In the genomic region with DNA sequence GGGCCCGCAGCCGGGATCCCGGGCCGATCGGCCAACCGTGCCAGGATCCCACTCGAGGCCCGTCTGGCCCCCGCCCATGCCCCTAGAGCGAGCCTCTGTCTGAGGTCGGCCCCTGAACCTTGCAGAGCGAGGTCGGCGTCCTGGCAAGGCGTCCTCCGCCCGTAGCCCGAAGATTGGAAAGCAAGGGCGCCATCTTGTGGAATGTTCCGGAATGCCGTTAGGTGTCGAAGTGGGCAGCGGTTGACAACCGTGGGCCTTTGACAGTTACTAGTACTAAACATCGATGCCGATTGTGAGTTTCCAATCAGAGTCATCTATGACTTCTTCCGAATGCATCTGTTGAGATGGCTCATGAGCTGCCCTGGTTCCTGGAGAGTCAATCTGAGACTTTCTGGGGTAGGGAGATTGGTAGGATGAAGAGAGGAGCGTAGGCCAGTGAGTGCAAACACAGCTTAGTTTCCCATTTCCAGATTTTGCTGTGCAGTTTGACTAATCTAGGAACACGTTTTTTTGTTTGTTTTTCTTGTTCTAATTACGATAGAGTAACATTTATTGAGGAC, we compare ENCODE assay signal across 8 cellular contexts. TPM values are rescaled to one million over a fixed set of nuclear protein-coding genes. Genes with fewer than 3 reads are reported as not detected.
DNase-seq lines count a peak whose midpoint lies in the region; ATAC-seq, FAIRE-seq and TF ChIP-seq lines count a peak whose summit lies in the region.

No MANE protein-coding gene starts in this region.

- H3K9me3 ChIP-seq in BLaER1 = no peaks in the 10 kb centered on the region
- no peaks in the 10 kb centered on the region for H3K9me3 ChIP-seq in duodenal mucosa (ENCODE audit: control insufficient read depth in 1 of 2, low read length in 2 of 2)
- no peaks in the 10 kb centered on the region for H3K9me3 ChIP-seq in right lobe of liver

- CTCF ChIA-PET in activated CD4-positive, alpha-beta memory T cell treated with anti-CD3 and anti-CD28 coated beads for 36 hours (lab: Charles Lee) = interaction anchor here (0.6 to 7.0 kb wide), 31 partner anchors 11 to 1562 kb away, joined by 3 to 128 read pairs (median 3); no protein-coding TSS in a partner anchor

- peaks cover 17% of the 10 kb centered on the region for H3K27me3 ChIP-seq in BLaER1
- no peaks in the 10 kb centered on the region for H3K27me3 ChIP-seq in duodenal mucosa (ENCODE audit: control insufficient read depth in 1 of 2, insufficient read depth in 2 of 2, low read length in 2 of 2)
- H3K27me3 ChIP-seq in right lobe of liver = no peaks in the 10 kb centered on the region

- intact Hi-C loops in activated CD4-positive, alpha-beta memory T cell treated with anti-CD3 and anti-CD28 coated beads for 36 hours (cut with micrococcal nuclease) = loop anchor here (1.0 to 5.0 kb wide), 8 partner anchors 574 to 1554 kb away; partner anchors contain the start of gene SETD9
- intact Hi-C loops in right lobe of liver (cut with DNase I) = loop anchor here (10.0 kb wide), 2 partner anchors 956 to 1156 kb away; no protein-coding TSS in a partner anchor

- DNase-seq in GM19239 (ENCODE audit: insufficient read length, low spot score) = peak; percentile 60
- peak; percentile 16 for DNase-seq in NCI-H526 treated with DMSO at 0.1 percent for 48 hours (lab: John Stamatoyannopoulos, UW)
- peak; percentile 94 for DNase-seq in activated CD4-positive, alpha-beta memory T cell treated with anti-CD3 and anti-CD28 coated beads for 36 hours
- peak; percentile 90 to 96 (median 93) for DNase-seq in right lobe of liver
- DNase-seq in stimulated activated CD4-positive, alpha-beta T cell treated with anti-CD3 and anti-CD28 coated beads, Interleukin-4, amount 100 ng/mL, for 4 hours = peak; percentile 85 to 88

- H3K36me3 ChIP-seq in BLaER1 (peaks cover 14% of the 10 kb centered on the region), duodenal mucosa (ENCODE audit: control insufficient read depth in 1 of 2, insufficient read depth in 2 of 2, low read length in 2 of 2) (peaks cover 5 to 15% of the 10 kb centered on the region in 2 donors), right lobe of liver (peaks cover 0 to 19% (median 5%) of the 10 kb centered on the region in 4 donors)

- peak; percentile 72 to 84 (median 74) for TF ChIP-seq CTCF in right lobe of liver (IDR thresholded peaks at IDR 0.05)

- peak overlapping the region; percentile 86 for H3K27ac ChIP-seq in BLaER1
- H3K27ac ChIP-seq in duodenal mucosa (ENCODE audit: low read depth, low read length) = peak overlapping the region; percentile 94
- H3K27ac ChIP-seq in right lobe of liver = peak overlapping the region; percentile 98 to 100 (median 99)

- H3K4me2 ChIP-seq in BLaER1 = peak overlapping the region; percentile 96

- 14% methylated on average over 7 of the region's 30 CpGs for WGBS in right lobe of liver (ENCODE audit: insufficient coverage, low coverage, low lambda C conversion rate, missing lambda C conversion rate)

- peak overlapping the region; percentile 86 for H3K9ac ChIP-seq in BLaER1
- H3K9ac ChIP-seq in duodenal mucosa (ENCODE audit: low read depth in 1 of 2, low read length in 2 of 2) = peak overlapping the region; percentile 79 to 81

- no peaks in the 10 kb centered on the region for H3K36me3 Mint-ChIP-seq in activated CD4-positive, alpha-beta memory T cell treated with anti-CD3 and anti-CD28 coated beads for 36 hours

- H3K4me1 Mint-ChIP-seq in activated CD4-positive, alpha-beta memory T cell treated with anti-CD3 and anti-CD28 coated beads for 36 hours (ENCODE audit: low read depth) = peaks cover 15% of the 10 kb centered on the region

- POLR2A ChIA-PET in activated CD4-positive, alpha-beta memory T cell treated with anti-CD3 and anti-CD28 coated beads for 36 hours (lab: Charles Lee) = interaction anchor here (1.0 to 1.1 kb wide), 3 partner anchors 1077 to 1287 kb away, joined by 3 to 5 read pairs (median 3); no protein-coding TSS in a partner anchor

- peak; percentile 75 for ATAC-seq in HG03439 (IDR thresholded peaks at IDR 0.05; ENCODE audit: unreplicated experiment)
- ATAC-seq in right lobe of liver = peak; percentile 75 to 83 (median 78)

- H3K27ac Mint-ChIP-seq in activated CD4-positive, alpha-beta memory T cell treated with anti-CD3 and anti-CD28 coated beads for 36 hours = no peak overlapping the region

- peak; percentile 90 for FAIRE-seq in GM19239 (lab: Jason Lieb, UNC)

- no peak for TF ChIP-seq POLR2A in right lobe of liver (IDR thresholded peaks at IDR 0.05)

- H3K4me1 ChIP-seq in BLaER1 (peaks cover 29% of the 10 kb centered on the region), duodenal mucosa (ENCODE audit: control insufficient read depth in 1 of 2, insufficient read depth in 2 of 2, low read length in 2 of 2) (peaks cover 0 to 16% of the 10 kb centered on the region in 2 donors), right lobe of liver (peaks cover 0 to 12% (median 0%) of the 10 kb centered on the region in 4 donors)

- H3K27me3 Mint-ChIP-seq in activated CD4-positive, alpha-beta memory T cell treated with anti-CD3 and anti-CD28 coated beads for 36 hours = peaks cover 14% of the 10 kb centered on the region

- peaks cover 18% of the 10 kb centered on the region; the same call in 1 of the 2 replicates for H4K20me1 ChIP-seq in BLaER1

- H3K4me3 ChIP-seq in BLaER1 = peak overlapping the region; percentile 84
- H3K4me3 ChIP-seq in duodenal mucosa (ENCODE audit: low read depth in 1 of 2, low read length in 2 of 2) = peak overlapping the region; percentile 81 to 84
- H3K4me3 ChIP-seq in right lobe of liver = peak overlapping the region; percentile 80 to 89 (median 85)

- peak overlapping the region; percentile 74 for H3K4me3 Mint-ChIP-seq in activated CD4-positive, alpha-beta memory T cell treated with anti-CD3 and anti-CD28 coated beads for 36 hours

- H3K9me3 Mint-ChIP-seq in activated CD4-positive, alpha-beta memory T cell treated with anti-CD3 and anti-CD28 coated beads for 36 hours = no peaks in the 10 kb centered on the region

RNA-seq across cellular contexts. Expression of gene PLK2, which starts 0.9 kb away (rescaled TPM):
- total RNA-seq in activated CD4-positive, alpha-beta memory T cell treated with anti-CD3 and anti-CD28 coated beads for 36 hours = 1 to 10 TPM; 1.4 to 2.2 TPM
- 10 to 100 TPM in 5 of 6 experiments, 1 to 10 TPM in 1; 9.3 to 54.7 (median 22.8) TPM for total RNA-seq in right lobe of liver

RNA-seq across cellular contexts. Expression of gene GAPT, which starts 30.4 kb away (rescaled TPM):
- total RNA-seq in activated CD4-positive, alpha-beta memory T cell treated with anti-CD3 and anti-CD28 coated beads for 36 hours = not detected
- total RNA-seq in right lobe of liver = under 1 TPM in 4 of 6 experiments, not detected in 2; 0.07 to 0.74 (median 0.29) TPM

Comparison
In these comparisons a context has a peak if more than half of its experiments do, and no peak if none do; other contexts are left out.
1. Peak in every context shown above with its lines: DNase-seq, ATAC-seq, H3K4me3 ChIP-seq and H3K27ac ChIP-seq.
2. DNase-seq: peak in every context shown above with its lines; median percentile 94 in activated CD4-positive, alpha-beta memory T cell treated with anti-CD3 and anti-CD28 coated beads for 36 hours; 93 in right lobe of liver; 86 in stimulated activated CD4-positive, alpha-beta T cell treated with anti-CD3 and anti-CD28 coated beads, Interleukin-4, amount 100 ng/mL, for 4 hours; 60 in GM19239; 16 in NCI-H526 treated with DMSO at 0.1 percent for 48 hours.